ENCODE assay signal across 7 cellular contexts in the genomic region with DNA sequence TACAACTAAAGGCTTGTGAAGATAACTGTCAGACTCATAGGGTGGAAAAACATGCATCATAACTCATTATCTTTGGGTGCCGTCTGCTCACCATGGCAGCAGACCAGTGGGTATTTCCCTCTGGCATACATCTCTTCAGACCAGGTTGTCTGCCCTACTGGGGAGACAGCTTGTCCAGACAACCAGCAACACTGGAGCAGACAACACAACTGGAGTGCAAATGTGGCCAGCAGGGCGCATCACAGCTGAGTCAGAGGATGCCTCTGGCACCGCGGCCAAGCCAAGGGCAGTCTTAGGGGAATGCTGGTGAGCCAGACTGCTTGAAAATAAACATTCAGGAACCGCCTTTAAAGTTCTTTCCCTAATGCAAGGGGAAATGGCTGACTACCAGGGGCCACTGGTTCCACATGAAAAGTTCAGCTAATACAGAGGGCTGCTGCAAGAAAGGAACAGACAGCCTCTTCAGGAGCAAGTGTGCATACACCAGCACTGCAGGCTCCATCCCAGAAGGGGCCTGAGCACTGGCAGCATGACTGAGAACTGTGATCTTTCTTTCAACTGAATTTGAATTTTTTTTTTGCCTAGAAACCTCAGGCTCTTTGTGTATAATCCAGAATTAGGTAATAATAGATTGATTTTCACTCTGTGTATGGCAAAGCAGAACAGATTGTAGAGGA.
DNase-seq lines count a peak whose midpoint lies in the region; ATAC-seq and TF ChIP-seq lines count a peak whose summit lies in the region.

No MANE protein-coding gene starts in this region.

- no peak overlapping the region for H3K4me2 ChIP-seq in H9 (ENCODE audit: insufficient read depth, insufficient read length, low read length)

- peaks cover 22 to 23% of the 10 kb centered on the region in 2 experiments for H3K4me1 Mint-ChIP-seq in H9

- H2BK20ac ChIP-seq in H9 (ENCODE audit: low read depth, low read length, poor library complexity, severe bottlenecking) = no peak overlapping the region

- no peak overlapping the region for H2BK15ac ChIP-seq in H9 (ENCODE audit: low read depth, low read length)

- H4K20me1 ChIP-seq in H9 (ENCODE audit: control insufficient read depth, insufficient read depth, insufficient read length) = no peaks in the 10 kb centered on the region

- no peak overlapping the region for H3K27ac Mint-ChIP-seq in H9

- no peak overlapping the region for H3K4ac ChIP-seq in H9 (ENCODE audit: low read depth, low read length)

- no peak overlapping the region for H3K4me3 ChIP-seq in heart right ventricle

- H2AFZ ChIP-seq in H9 (ENCODE audit: low read length) = no peak overlapping the region

- no peak overlapping the region for H2BK5ac ChIP-seq in H9 (ENCODE audit: insufficient read length, low read length)

- no peaks in the 10 kb centered on the region for H3K23me2 ChIP-seq in H9 (ENCODE audit: insufficient read length, low read depth, low read length, poor library complexity, severe bottlenecking)

- H3K9me3 Mint-ChIP-seq in H9 = no peaks in the 10 kb centered on the region

- no peak overlapping the region for H3K4me3 Mint-ChIP-seq in H9

- WGBS in H9 (ENCODE audit: extremely low coverage, insufficient read length, low lambda C conversion rate) = no CpG with 5 or more reads among the region's 5 CpGs
- 50 to 61% methylated on average over 5 of the region's 5 CpGs for WGBS in heart right ventricle, 2 donors

- peaks cover 5 to 7% (median 6%) of the 10 kb centered on the region in 3 experiments; a peak in 5 of 7 replicates for H3K36me3 Mint-ChIP-seq in H9 (ENCODE audit: insufficient read depth in 1 of 3, low read depth in 3 of 3)

- H4K5ac ChIP-seq in H9 (ENCODE audit: insufficient read length, low read depth, low read length) = no peak overlapping the region

- no peak overlapping the region for H2BK12ac ChIP-seq in H9 (ENCODE audit: insufficient read length, low read depth, low read length)

- H3K14ac ChIP-seq in H9 (ENCODE audit: insufficient read depth, low read length) = no peak overlapping the region

- no peaks in the 10 kb centered on the region for H3K79me2 ChIP-seq in H9 (ENCODE audit: insufficient read depth, low read length)

- H3K27me3 ChIP-seq in H9 (ENCODE audit: insufficient read depth, low read length) = no peaks in the 10 kb centered on the region
- H3K27me3 ChIP-seq in heart right ventricle = no peaks in the 10 kb centered on the region

- H3K9ac ChIP-seq in H9 (ENCODE audit: extremely low read depth, insufficient read length, low read length) = no peak overlapping the region

- no peak overlapping the region for H4K91ac ChIP-seq in H9 (ENCODE audit: insufficient read length, low read depth, low read length)

- H3K79me1 ChIP-seq in H9 (ENCODE audit: insufficient read depth, low read depth, low read length, poor library complexity, severe bottlenecking) = no peaks in the 10 kb centered on the region

- no peak overlapping the region for H3K27ac ChIP-seq in H9 (ENCODE audit: insufficient read length, low read depth, low read length)
- H3K27ac ChIP-seq in heart right ventricle = peak overlapping the region in 4 of 10 donors; percentile 4 to 68 (median 40)

- no peak overlapping the region for H4K8ac ChIP-seq in H9 (replicated peaks; ENCODE audit: insufficient read length, low read depth, low read length)

- H3K56ac ChIP-seq in H9 (ENCODE audit: insufficient read length, low read depth, low read length) = no peak overlapping the region

- peaks cover 3% of the 10 kb centered on the region; the same call in 1 of the 2 replicates for H3K4me1 ChIP-seq in H9 (ENCODE audit: insufficient read depth, low read length)
- H3K4me1 ChIP-seq in heart right ventricle = peaks cover 0 to 18% (median 0%) of the 10 kb centered on the region in 9 donors

- H3K36me3 ChIP-seq in heart right ventricle = peaks cover 0 to 29% (median 0%) of the 10 kb centered on the region in 9 donors

- H3K27me3 Mint-ChIP-seq in H9 (ENCODE audit: low read depth) = no peaks in the 10 kb centered on the region

- H2AK5ac ChIP-seq in H9 (ENCODE audit: insufficient read length, low read length) = no peak overlapping the region

- DNase-seq in H9 (no peak), T1000 (lab: John Stamatoyannopoulos, UW) (peak; percentile 67), heart right ventricle (peak; percentile 27 to 66), smooth muscle cell of the brain vasculature (ENCODE audit: low read depth, low spot score) (peak; percentile 87), NCI-H2171 (lab: John Stamatoyannopoulos, UW) (no peak)

- no peak overlapping the region for H3T11ph ChIP-seq in H9 (ENCODE audit: low read length)

- TF ChIP-seq CTCF in H9 (conservative IDR thresholded peaks at IDR 0.05) (peak; percentile 36; the same call in 2 of the 3 replicates), heart right ventricle (IDR thresholded peaks at IDR 0.05) (peak in 4 of 9 donors; percentile 16 to 30 (median 24))

- no peak overlapping the region for H3K18ac ChIP-seq in H9 (ENCODE audit: insufficient read length, low read depth, low read length)

- intact Hi-C loops in heart right ventricle (cut with DNase I) = loop anchor here in 1 of 10 donors (10.0 kb wide), 2 partner anchors 64 to 134 kb away; partner anchors contain the start of gene SMC5

- H3K9me3 ChIP-seq in H9 (ENCODE audit: control insufficient read depth, low read depth, low read length) (no peaks in the 10 kb centered on the region), heart right ventricle (no peaks in the 10 kb centered on the region)

- ATAC-seq in heart right ventricle (peak in 7 of 8 donors; percentile 68 to 95 (median 81)), GM18907 (IDR thresholded peaks at IDR 0.05; ENCODE audit: unreplicated experiment) (no peak), GM19328 (IDR thresholded peaks at IDR 0.05; ENCODE audit: unreplicated experiment) (no peak)

- H2BK120ac ChIP-seq in H9 (ENCODE audit: low read depth, low read length, poor library complexity, severe bottlenecking) = no peak overlapping the region

- no peak overlapping the region for H3K23ac ChIP-seq in H9 (ENCODE audit: insufficient read length, low read depth, low read length)

Comparison
In these comparisons a context has a peak if more than half of its experiments do, and no peak if none do; other contexts are left out.
1. DNase-seq: peak in T1000 (single experiment), heart right ventricle (2 of 2) and smooth muscle cell of the brain vasculature (single experiment); none in H9 (single experiment) and NCI-H2171 (single experiment).
2. ATAC-seq: peak in heart right ventricle (7 of 8); none in GM18907 (single experiment) and GM19328 (single experiment).